ENCODE assay signal across 12 cellular contexts in the genomic region with DNA sequence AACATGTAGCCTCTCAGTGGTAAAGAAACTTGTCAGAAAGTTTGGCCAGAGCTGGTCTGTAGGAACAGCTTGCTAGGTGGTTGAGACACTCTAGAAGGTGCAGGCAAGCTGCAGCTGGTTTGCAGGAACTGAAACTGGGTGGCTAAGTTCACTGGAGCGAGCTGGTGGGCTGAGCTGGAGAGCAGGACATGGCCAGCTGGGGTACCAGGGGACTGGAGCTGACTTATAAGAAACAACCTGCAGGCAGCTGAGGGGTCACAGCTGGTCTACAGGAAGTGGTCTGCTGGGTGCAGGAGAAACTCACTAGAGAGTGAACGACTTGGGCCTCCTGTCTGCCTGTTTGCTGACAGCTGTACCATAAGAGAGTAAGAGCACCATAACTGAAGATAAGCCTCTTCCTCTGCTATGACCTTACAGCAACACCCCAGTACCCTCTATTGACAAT.
DNase-seq lines count a peak whose midpoint lies in the region; ATAC-seq, FAIRE-seq and TF ChIP-seq lines count a peak whose summit lies in the region.
"Had no signal": no experiment of that assay in that cellular context is flagged by ENCODE, and none has a peak within 500 bp of the region (broad histone marks: within the 10 kb centered on the region; RNA-seq: fewer than 3 reads in every experiment).

No MANE protein-coding gene starts in this region.

- no peak overlapping the region for H3K4me3 ChIP-seq in sigmoid colon
- H3K4me3 ChIP-seq: testis had no signal

- H3K27ac ChIP-seq in sigmoid colon: no peak overlapping the region
- H3K27ac ChIP-seq: testis had no signal

- H3K9me3 ChIP-seq in sigmoid colon: no peaks in the 10 kb centered on the region
- H3K9me3 ChIP-seq: testis had no signal

- no peaks in the 10 kb centered on the region for H3K4me1 ChIP-seq in sigmoid colon
- H3K4me1 ChIP-seq: testis had no signal

- no peaks in the 10 kb centered on the region for H3K36me3 ChIP-seq in sigmoid colon

- TF ChIP-seq CTCF in sigmoid colon (IDR thresholded peaks at IDR 0.05): no peak

- TF ChIP-seq POLR2A in GM12891 (IDR thresholded peaks at IDR 0.05; ENCODE audit: low read depth, low read length) (no peak), sigmoid colon (IDR thresholded peaks at IDR 0.05) (no peak)

- FAIRE-seq in GM12891 (lab: Jason Lieb, UNC): peak; percentile 97

- WGBS in sigmoid colon, 2 donors: 44 to 77% methylated on average over 2 of the region's 2 CpGs

- DNase-seq in GM12891 (ENCODE audit: insufficient read length, low spot score) (peak; percentile 21), SIG-M5 treated with dmso at 0.1 percent for 504 hours (lab: John Stamatoyannopoulos, UW; ENCODE audit: unreplicated experiment) (peak; percentile 63), sigmoid colon (no peak), NCI-H1105 (lab: John Stamatoyannopoulos, UW) (no peak)
- DNase-seq in stimulated activated CD4-positive, alpha-beta T cell treated with anti-CD3 and anti-CD28 coated beads, Interleukin-2, amount 100 ng/mL, for 48 hours: no peak
- DNase-seq: activated T-cell treated with anti-CD3 and anti-CD28 coated beads, Interleukin-2, amount 50 U/mL, for 1 hour; CD4-positive, CD25-positive, alpha-beta regulatory T cell; kidney glomerular epithelial cell; testis had no signal

- no peaks in the 10 kb centered on the region for H3K27me3 ChIP-seq in sigmoid colon
- H3K27me3 ChIP-seq: testis had no signal

- intact Hi-C loops in sigmoid colon (cut with DNase I): no loop called here

- no peak for TF ChIP-seq EP300 in sigmoid colon (IDR thresholded peaks at IDR 0.05)

- peak; percentile 97 for ATAC-seq in GM21360 (IDR thresholded peaks at IDR 0.05; ENCODE audit: unreplicated experiment)
- ATAC-seq in HG03108 (IDR thresholded peaks at IDR 0.05; ENCODE audit: unreplicated experiment): peak; percentile 93
- ATAC-seq in SK-N-SH treated with all-trans-retinoic acid at 6 μM for 48 hours: no peak

TF ChIP-seq in GM12891, 5 proteins besides CTCF, POLR2A, EP300 and RAD21:
- TF ChIP-seq SPI1 (IDR thresholded peaks at IDR 0.05; ENCODE audit: low read depth, low read length) (peak; percentile 98), POLR2AphosphoS5 (IDR thresholded peaks at IDR 0.05; ENCODE audit: low read depth, low read length) (peak; percentile 64; the same call in 1 of the 2 replicates), POU2F2 (IDR thresholded peaks at IDR 0.05; ENCODE audit: low read depth, low read length) (no peak), PAX5 (IDR thresholded peaks at IDR 0.05; ENCODE audit: insufficient read depth, low read length, severe bottlenecking) (peak; percentile 85), TAF1 (IDR thresholded peaks at IDR 0.05; ENCODE audit: low read depth, low read length) (no peak)

TF ChIP-seq in SK-N-SH treated with all-trans-retinoic acid at 6 μM for 48 hours, 23 proteins besides CTCF, POLR2A, EP300 and RAD21:
- TF ChIP-seq RARB (CRISPR knock-in tag; IDR thresholded peaks at IDR 0.05): no peak
- no peak for TF ChIP-seq ZNF8 (CRISPR knock-in tag; IDR thresholded peaks at IDR 0.05)
- TF ChIP-seq, protein P1, sequence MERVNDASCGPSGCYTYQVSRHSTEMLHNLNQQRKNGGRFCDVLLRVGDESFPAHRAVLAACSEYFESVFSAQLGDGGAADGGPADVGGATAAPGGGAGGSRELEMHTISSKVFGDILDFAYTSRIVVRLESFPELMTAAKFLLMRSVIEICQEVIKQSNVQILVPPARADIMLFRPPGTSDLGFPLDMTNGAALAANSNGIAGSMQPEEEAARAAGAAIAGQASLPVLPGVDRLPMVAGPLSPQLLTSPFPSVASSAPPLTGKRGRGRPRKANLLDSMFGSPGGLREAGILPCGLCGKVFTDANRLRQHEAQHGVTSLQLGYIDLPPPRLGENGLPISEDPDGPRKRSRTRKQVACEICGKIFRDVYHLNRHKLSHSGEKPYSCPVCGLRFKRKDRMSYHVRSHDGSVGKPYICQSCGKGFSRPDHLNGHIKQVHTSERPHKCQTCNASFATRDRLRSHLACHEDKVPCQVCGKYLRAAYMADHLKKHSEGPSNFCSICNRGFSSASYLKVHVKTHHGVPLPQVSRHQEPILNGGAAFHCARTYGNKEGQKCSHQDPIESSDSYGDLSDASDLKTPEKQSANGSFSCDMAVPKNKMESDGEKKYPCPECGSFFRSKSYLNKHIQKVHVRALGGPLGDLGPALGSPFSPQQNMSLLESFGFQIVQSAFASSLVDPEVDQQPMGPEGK (CRISPR knock-in tag; IDR thresholded peaks at IDR 0.05; ENCODE audit: borderline replicate concordance): no peak
- TF ChIP-seq, protein P2, sequence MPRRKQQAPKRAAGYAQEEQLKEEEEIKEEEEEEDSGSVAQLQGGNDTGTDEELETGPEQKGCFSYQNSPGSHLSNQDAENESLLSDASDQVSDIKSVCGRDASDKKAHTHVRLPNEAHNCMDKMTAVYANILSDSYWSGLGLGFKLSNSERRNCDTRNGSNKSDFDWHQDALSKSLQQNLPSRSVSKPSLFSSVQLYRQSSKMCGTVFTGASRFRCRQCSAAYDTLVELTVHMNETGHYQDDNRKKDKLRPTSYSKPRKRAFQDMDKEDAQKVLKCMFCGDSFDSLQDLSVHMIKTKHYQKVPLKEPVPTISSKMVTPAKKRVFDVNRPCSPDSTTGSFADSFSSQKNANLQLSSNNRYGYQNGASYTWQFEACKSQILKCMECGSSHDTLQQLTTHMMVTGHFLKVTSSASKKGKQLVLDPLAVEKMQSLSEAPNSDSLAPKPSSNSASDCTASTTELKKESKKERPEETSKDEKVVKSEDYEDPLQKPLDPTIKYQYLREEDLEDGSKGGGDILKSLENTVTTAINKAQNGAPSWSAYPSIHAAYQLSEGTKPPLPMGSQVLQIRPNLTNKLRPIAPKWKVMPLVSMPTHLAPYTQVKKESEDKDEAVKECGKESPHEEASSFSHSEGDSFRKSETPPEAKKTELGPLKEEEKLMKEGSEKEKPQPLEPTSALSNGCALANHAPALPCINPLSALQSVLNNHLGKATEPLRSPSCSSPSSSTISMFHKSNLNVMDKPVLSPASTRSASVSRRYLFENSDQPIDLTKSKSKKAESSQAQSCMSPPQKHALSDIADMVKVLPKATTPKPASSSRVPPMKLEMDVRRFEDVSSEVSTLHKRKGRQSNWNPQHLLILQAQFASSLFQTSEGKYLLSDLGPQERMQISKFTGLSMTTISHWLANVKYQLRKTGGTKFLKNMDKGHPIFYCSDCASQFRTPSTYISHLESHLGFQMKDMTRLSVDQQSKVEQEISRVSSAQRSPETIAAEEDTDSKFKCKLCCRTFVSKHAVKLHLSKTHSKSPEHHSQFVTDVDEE (CRISPR knock-in tag; IDR thresholded peaks at IDR 0.05): no peak
- TF ChIP-seq ZFP3 (CRISPR knock-in tag; IDR thresholded peaks at IDR 0.05): no peak
- TF ChIP-seq ZNF70 (CRISPR knock-in tag; IDR thresholded peaks at IDR 0.05): no peak
- no peak for TF ChIP-seq ZC3H10 (CRISPR knock-in tag; IDR thresholded peaks at IDR 0.05)
- TF ChIP-seq PPARA (CRISPR knock-in tag; IDR thresholded peaks at IDR 0.05; ENCODE audit: borderline replicate concordance): no peak
- no peak for TF ChIP-seq TCF4 (CRISPR knock-in tag; IDR thresholded peaks at IDR 0.05; ENCODE audit: borderline replicate concordance)
- TF ChIP-seq, protein P3, sequence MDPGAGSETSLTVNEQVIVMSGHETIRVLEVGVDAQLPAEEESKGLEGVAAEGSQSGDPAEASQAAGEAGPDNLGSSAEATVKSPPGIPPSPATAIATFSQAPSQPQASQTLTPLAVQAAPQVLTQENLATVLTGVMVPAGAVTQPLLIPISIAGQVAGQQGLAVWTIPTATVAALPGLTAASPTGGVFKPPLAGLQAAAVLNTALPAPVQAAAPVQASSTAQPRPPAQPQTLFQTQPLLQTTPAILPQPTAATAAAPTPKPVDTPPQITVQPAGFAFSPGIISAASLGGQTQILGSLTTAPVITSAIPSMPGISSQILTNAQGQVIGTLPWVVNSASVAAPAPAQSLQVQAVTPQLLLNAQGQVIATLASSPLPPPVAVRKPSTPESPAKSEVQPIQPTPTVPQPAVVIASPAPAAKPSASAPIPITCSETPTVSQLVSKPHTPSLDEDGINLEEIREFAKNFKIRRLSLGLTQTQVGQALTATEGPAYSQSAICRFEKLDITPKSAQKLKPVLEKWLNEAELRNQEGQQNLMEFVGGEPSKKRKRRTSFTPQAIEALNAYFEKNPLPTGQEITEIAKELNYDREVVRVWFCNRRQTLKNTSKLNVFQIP (CRISPR knock-in tag; IDR thresholded peaks at IDR 0.05; ENCODE audit: borderline replicate concordance, low read depth): no peak
- TF ChIP-seq ISL1 (CRISPR knock-in tag; IDR thresholded peaks at IDR 0.05): no peak
- no peak for TF ChIP-seq ARNTL (CRISPR knock-in tag; IDR thresholded peaks at IDR 0.05; ENCODE audit: borderline replicate concordance, low read depth)
- TF ChIP-seq BACH2 (CRISPR knock-in tag; IDR thresholded peaks at IDR 0.05; ENCODE audit: borderline replicate concordance): no peak
- TF ChIP-seq, protein P4, sequence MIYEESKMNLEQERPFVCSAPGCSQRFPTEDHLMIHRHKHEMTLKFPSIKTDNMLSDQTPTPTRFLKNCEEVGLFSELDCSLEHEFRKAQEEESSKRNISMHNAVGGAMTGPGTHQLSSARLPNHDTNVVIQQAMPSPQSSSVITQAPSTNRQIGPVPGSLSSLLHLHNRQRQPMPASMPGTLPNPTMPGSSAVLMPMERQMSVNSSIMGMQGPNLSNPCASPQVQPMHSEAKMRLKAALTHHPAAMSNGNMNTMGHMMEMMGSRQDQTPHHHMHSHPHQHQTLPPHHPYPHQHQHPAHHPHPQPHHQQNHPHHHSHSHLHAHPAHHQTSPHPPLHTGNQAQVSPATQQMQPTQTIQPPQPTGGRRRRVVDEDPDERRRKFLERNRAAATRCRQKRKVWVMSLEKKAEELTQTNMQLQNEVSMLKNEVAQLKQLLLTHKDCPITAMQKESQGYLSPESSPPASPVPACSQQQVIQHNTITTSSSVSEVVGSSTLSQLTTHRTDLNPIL (CRISPR knock-in tag; IDR thresholded peaks at IDR 0.05; ENCODE audit: low read depth): no peak
- TF ChIP-seq ZFP30 (CRISPR knock-in tag; IDR thresholded peaks at IDR 0.05): no peak

Comparison
In these comparisons a context has a peak if more than half of its experiments do, and no peak if none do; other contexts are left out.
1. DNase-seq: peak in GM12891 (single experiment) and SIG-M5 treated with dmso at 0.1 percent for 504 hours (single experiment); none in sigmoid colon (single experiment), stimulated activated CD4-positive, alpha-beta T cell treated with anti-CD3 and anti-CD28 coated beads, Interleukin-2, amount 100 ng/mL, for 48 hours (0 of 2) and NCI-H1105 (single experiment).